8 cellular contexts compared by ENCODE assay signal in the genomic region with DNA sequence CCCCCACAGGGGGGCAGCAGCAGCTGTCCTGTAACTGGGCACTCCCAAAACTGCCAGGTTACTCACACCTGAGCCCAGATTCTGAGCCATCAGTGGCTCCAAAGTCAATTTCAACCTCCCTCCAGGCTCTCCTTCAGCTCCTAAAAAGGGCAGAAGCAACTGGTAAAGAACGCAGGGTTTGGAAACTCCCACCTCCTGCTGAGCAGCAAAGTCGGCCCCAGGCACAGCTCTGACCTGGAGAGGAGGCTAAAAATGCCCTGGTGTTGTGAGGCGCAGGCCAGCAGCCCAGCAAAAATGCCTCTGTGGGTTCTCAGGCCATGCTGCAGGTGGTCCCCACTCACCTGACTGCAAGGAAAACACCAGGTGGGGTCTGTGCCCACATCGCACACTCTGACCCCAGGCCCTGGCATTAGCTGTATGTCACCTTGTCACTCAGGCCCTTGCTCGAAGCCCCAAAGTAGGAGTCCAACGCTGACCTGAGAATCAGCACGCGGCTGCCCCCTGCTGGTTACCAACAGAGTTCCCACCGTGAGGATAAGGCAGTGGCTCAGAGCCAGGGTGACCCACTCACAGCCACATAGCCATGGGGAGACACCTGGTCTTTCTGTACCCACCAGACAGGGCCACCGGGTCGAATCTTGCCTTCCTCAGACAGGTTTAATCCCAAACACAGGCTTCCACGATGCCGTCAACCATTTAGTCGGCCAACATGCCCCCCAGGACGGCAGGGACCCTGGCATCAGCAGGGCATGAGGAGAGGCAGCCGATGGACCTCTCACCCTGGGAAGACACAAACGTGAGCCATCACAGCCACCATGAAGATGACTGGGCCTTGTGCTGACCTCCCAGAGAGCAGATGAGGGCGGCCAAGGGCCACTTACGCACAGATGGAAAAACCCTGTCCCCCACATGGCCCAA.
DNase-seq lines count a peak whose midpoint lies in the region; ATAC-seq and TF ChIP-seq lines count a peak whose summit lies in the region.

No MANE protein-coding gene starts in this region.

- no peak overlapping the region for H3K4me3 ChIP-seq in astrocyte of the cerebellum (ENCODE audit: low read depth, low read length)

- ATAC-seq in HG03565 (IDR thresholded peaks at IDR 0.05; ENCODE audit: unreplicated experiment) (no peak), HG02938 (IDR thresholded peaks at IDR 0.05; ENCODE audit: unreplicated experiment) (no peak)

- DNase-seq in DMS153 treated with DMSO at 0.1 percent for 48 hours (lab: John Stamatoyannopoulos, UW; ENCODE audit: unreplicated experiment) (peak; percentile 26), T-helper 9 cell (peak; percentile 70), astrocyte of the cerebellum (ENCODE audit: low read depth) (peak; percentile 27), hypothalamus (lab: John Stamatoyannopoulos, UW) (peak in 39 of 51 donors; percentile 19 to 80 (median 55))
- DNase-seq in stimulated activated CD4-positive, alpha-beta T cell treated with anti-CD3 and anti-CD28 coated beads, Interleukin-12 subunit alpha, Interleukin-12 subunit beta, amount 100 ng/mL, for 48 hours (ENCODE audit: low read depth in 2 of 3, low spot score in 1 of 3), result peak; percentile 50 to 66 (median 62)

- peak; percentile 35; the same call in 1 of the 2 replicates for TF ChIP-seq RAD21 in Ishikawa (IDR thresholded peaks at IDR 0.05; ENCODE audit: low read depth)

- TF ChIP-seq CTCF in astrocyte of the cerebellum (IDR thresholded peaks at IDR 0.05; ENCODE audit: low read depth, low read length, missing control alignments), result peak; percentile 89

- TF ChIP-seq EP300 in Ishikawa (IDR thresholded peaks at IDR 0.05; ENCODE audit: borderline replicate concordance), result no peak

- in situ Hi-C loops in astrocyte of the cerebellum (cut with HindIII; ENCODE audit: low sequenced_read_pairs), result no loop called here

TF ChIP-seq in Ishikawa, 13 proteins besides CTCF, POLR2A, EP300 and RAD21:
- TF ChIP-seq TEAD4 (IDR thresholded peaks at IDR 0.05), result no peak
- no peak for TF ChIP-seq CREB1 (IDR thresholded peaks at IDR 0.05; ENCODE audit: low read depth)
- TF ChIP-seq NFIC (IDR thresholded peaks at IDR 0.05), result no peak
- TF ChIP-seq EGR1 (IDR thresholded peaks at IDR 0.05), result no peak
- no peak for TF ChIP-seq MAX (IDR thresholded peaks at IDR 0.05)
- no peak for TF ChIP-seq REST (IDR thresholded peaks at IDR 0.05; ENCODE audit: low read depth)
- TF ChIP-seq TAF1 (IDR thresholded peaks at IDR 0.05; ENCODE audit: low read depth), result no peak
- no peak for TF ChIP-seq FOXM1 (IDR thresholded peaks at IDR 0.05; ENCODE audit: borderline replicate concordance, low read depth)
- no peak for TF ChIP-seq YY1 (IDR thresholded peaks at IDR 0.05; ENCODE audit: low read depth)
- TF ChIP-seq CEBPB (IDR thresholded peaks at IDR 0.05), result no peak
- TF ChIP-seq TCF12 (IDR thresholded peaks at IDR 0.05; ENCODE audit: low read depth), result no peak
- no peak for TF ChIP-seq ZBTB7A (IDR thresholded peaks at IDR 0.05; ENCODE audit: low read depth)
- TF ChIP-seq, protein P1, sequence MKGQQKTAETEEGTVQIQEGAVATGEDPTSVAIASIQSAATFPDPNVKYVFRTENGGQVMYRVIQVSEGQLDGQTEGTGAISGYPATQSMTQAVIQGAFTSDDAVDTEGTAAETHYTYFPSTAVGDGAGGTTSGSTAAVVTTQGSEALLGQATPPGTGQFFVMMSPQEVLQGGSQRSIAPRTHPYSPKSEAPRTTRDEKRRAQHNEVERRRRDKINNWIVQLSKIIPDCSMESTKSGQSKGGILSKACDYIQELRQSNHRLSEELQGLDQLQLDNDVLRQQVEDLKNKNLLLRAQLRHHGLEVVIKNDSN (IDR thresholded peaks at IDR 0.05), result no peak
